In genomic region chr17:48047113-48047740, GRCh38 we compare ENCODE assay signal across 8 cellular contexts. TPM values are rescaled to one million over a fixed set of nuclear protein-coding genes. Genes with fewer than 3 reads are reported as not detected.
DNase-seq lines count a peak whose midpoint lies in the region; ATAC-seq, FAIRE-seq and TF ChIP-seq lines count a peak whose summit lies in the region.

No MANE protein-coding gene starts in this region.

- peak overlapping the region; percentile 87 for H3K9ac ChIP-seq in endodermal cell (ENCODE audit: extremely low read depth, low read length, poor library complexity, severe bottlenecking)

- peak; percentile 75 for TF ChIP-seq POLR2A in GM15510 (IDR thresholded peaks at IDR 0.05; ENCODE audit: borderline replicate concordance, extremely low read depth, insufficient read length)

- DNase-seq in RKO (ENCODE audit: low spot score) (peak; percentile 71), endodermal cell (peak; percentile 61), osteocyte (ENCODE audit: extremely low spot score, unreplicated experiment) (no peak), RCC 7860 (ENCODE audit: low spot score) (no peak), epidermal melanocyte (ENCODE audit: insufficient read length, low spot score) (no peak), NOMO-1 treated with dmso at 0.1 percent for 144 hours (lab: John Stamatoyannopoulos, UW; ENCODE audit: unreplicated experiment) (no peak)

- FAIRE-seq in RCC 7860 (lab: Jason Lieb, UNC) = no peak

- 5 to 10% methylated on average over 15 to 26 of the region's 26 CpGs for WGBS in endodermal cell (ENCODE audit: insufficient coverage in 1 of 2, insufficient read length in 1 of 2), 2 experiments

- no peaks in the 10 kb centered on the region for H3K9me3 ChIP-seq in endodermal cell (ENCODE audit: control insufficient read depth, low read length)

- no peaks in the 10 kb centered on the region for H3K27me3 ChIP-seq in endodermal cell (ENCODE audit: control insufficient read depth, insufficient read depth, low read length, poor library complexity, severe bottlenecking)

- H3K36me3 ChIP-seq in endodermal cell (ENCODE audit: control insufficient read depth, insufficient read depth, low read length) = peaks cover 19% of the 10 kb centered on the region

- ATAC-seq in GM21360 (IDR thresholded peaks at IDR 0.05; ENCODE audit: unreplicated experiment) = no peak

- H3K9me3 Mint-ChIP-seq in endodermal cell (no peaks in the 10 kb centered on the region), osteocyte (ENCODE audit: unreplicated experiment) (no peaks in the 10 kb centered on the region)

- H3K27me3 Mint-ChIP-seq in endodermal cell (ENCODE audit: insufficient read depth) (peaks cover 10% of the 10 kb centered on the region), osteocyte (ENCODE audit: unreplicated experiment) (no peaks in the 10 kb centered on the region)

- H3K27ac Mint-ChIP-seq in endodermal cell (peak overlapping the region; percentile 100), osteocyte (ENCODE audit: unreplicated experiment) (peak overlapping the region; percentile 100)

- peak overlapping the region; percentile 98 for H3K4me3 ChIP-seq in endodermal cell (ENCODE audit: low read length)

- H3K4me3 Mint-ChIP-seq in endodermal cell (peak overlapping the region; percentile 89), osteocyte (ENCODE audit: unreplicated experiment) (peak overlapping the region; percentile 93)

- TF ChIP-seq CTCF in endodermal cell (conservative IDR thresholded peaks at IDR 0.05) (no peak), osteocyte (IDR thresholded peaks at IDR 0.05) (no peak)

- H3K4me1 ChIP-seq in endodermal cell (ENCODE audit: control insufficient read depth, insufficient read depth, low read length) = peaks cover 11% of the 10 kb centered on the region

- H3K36me3 Mint-ChIP-seq in endodermal cell (ENCODE audit: low read depth) = peaks cover 18% of the 10 kb centered on the region
- H3K36me3 Mint-ChIP-seq in osteocyte (ENCODE audit: unreplicated experiment) = peaks cover 3% of the 10 kb centered on the region

- peak overlapping the region; percentile 91 for H3K27ac ChIP-seq in endodermal cell (ENCODE audit: low read depth, low read length)

- H3K4me1 Mint-ChIP-seq in endodermal cell = peaks cover 32% of the 10 kb centered on the region
- H3K4me1 Mint-ChIP-seq in osteocyte (ENCODE audit: unreplicated experiment) = peaks cover 44% of the 10 kb centered on the region

RNA-seq across cellular contexts. Expression of gene NFE2L1, which starts 0.9 kb away (rescaled TPM):
- total RNA-seq in endodermal cell = 100 to 1,000 TPM; 122 to 135 TPM
- polyA plus RNA-seq in endodermal cell (2013, experiment 1 of 2) = 123 TPM
- polyA plus RNA-seq in endodermal cell (2013, experiment 2 of 2) = 113 TPM
- 250 and 278 TPM in 2 replicates for total RNA-seq in osteocyte

RNA-seq across cellular contexts. Expression of gene COPZ2, which starts 9.6 kb away (rescaled TPM):
- total RNA-seq in endodermal cell (not detected), osteocyte (49.4 and 53.4 TPM in 2 replicates)
- 9.0 TPM for polyA plus RNA-seq in endodermal cell (2013, experiment 1 of 2)
- polyA plus RNA-seq in endodermal cell (2013, experiment 2 of 2) = 1.4 TPM

RNA-seq across cellular contexts. Expression of gene CBX1, which starts 54.1 kb away (rescaled TPM):
- total RNA-seq in endodermal cell (100 to 1,000 TPM; 173 to 230 TPM), osteocyte (74.4 and 76.5 TPM in 2 replicates)
- 245 TPM for polyA plus RNA-seq in endodermal cell (2013, experiment 1 of 2)
- 229 TPM for polyA plus RNA-seq in endodermal cell (2013, experiment 2 of 2)

Comparison
In these comparisons a context has a peak if more than half of its experiments do, and no peak if none do; other contexts are left out.
1. DNase-seq: peak in RKO (single experiment) and endodermal cell (single experiment); none in osteocyte (single experiment), RCC 7860 (single experiment), epidermal melanocyte (single experiment) and NOMO-1 treated with dmso at 0.1 percent for 144 hours (single experiment).
2. RNA of gene COPZ2, which starts 9.6 kb away (total RNA-seq): 49.4 to 53.4 TPM in osteocyte; not detected in endodermal cell; every median in the first group is over 10 times any median in the second.